Comparison of ENCODE assay signal across 7 cellular contexts in genomic region chr13:99606322-99607089, GRCh38. TPM values are rescaled to one million over a fixed set of nuclear protein-coding genes. Genes with fewer than 3 reads are reported as not detected.
DNase-seq lines count a peak whose midpoint lies in the region; ATAC-seq, FAIRE-seq and TF ChIP-seq lines count a peak whose summit lies in the region.

CLYBL (plus strand) TSS chr13:99606690.

- H4K20me1 ChIP-seq in astrocyte (ENCODE audit: insufficient read depth, low read length): no peaks in the 10 kb centered on the region

- H3K27ac ChIP-seq in astrocyte (ENCODE audit: low read depth, low read length): peak within 1 kb of the TSS; percentile 55

- no peaks in the 10 kb centered on the region for H3K9me3 Mint-ChIP-seq in T-helper 2 cell treated with Interferon-gamma antibody and Interleukin-4, amounts not matched to agents 5 μg/mL and 100 μg/mL, for 36 hours
- H3K9me3 Mint-ChIP-seq in astrocyte (ENCODE audit: unreplicated experiment): no peaks in the 10 kb centered on the region

- H3K79me2 ChIP-seq in astrocyte (ENCODE audit: insufficient read depth, low read length): no peaks in the 10 kb centered on the region

- peaks cover 6% of the 10 kb centered on the region for H3K4me1 ChIP-seq in astrocyte (ENCODE audit: insufficient read depth, low read length)

- H3K4me1 Mint-ChIP-seq in T-helper 2 cell treated with Interferon-gamma antibody and Interleukin-4, amounts not matched to agents 5 μg/mL and 100 μg/mL, for 36 hours (ENCODE audit: low read depth): peaks cover 21% of the 10 kb centered on the region
- peaks cover 5% of the 10 kb centered on the region for H3K4me1 Mint-ChIP-seq in astrocyte (ENCODE audit: low read depth, unreplicated experiment)

- H3K27me3 ChIP-seq in astrocyte (ENCODE audit: insufficient read depth, low read length): no peaks in the 10 kb centered on the region

- DNase-seq in GM13977 (ENCODE audit: low spot score) (peak; percentile 95), NCI-H1105 treated with DMSO at 0.1 percent for 48 hours (lab: John Stamatoyannopoulos, UW) (peak; percentile 61), astrocyte (ENCODE audit: low read depth) (peak; percentile 55), hepatic stellate cell (ENCODE audit: low spot score) (peak; percentile 76), retina (peak; percentile 82)
- DNase-seq in T-helper 2 cell treated with Interferon-gamma antibody and Interleukin-4, amounts not matched to agents 5 μg/mL and 100 μg/mL, for 36 hours (ENCODE audit: low spot score): peak; percentile 83

- peak within 1 kb of the TSS; percentile 78 for H3K4me3 ChIP-seq in astrocyte (ENCODE audit: insufficient read depth, low read depth, low read length)

- no peaks in the 10 kb centered on the region for H3K36me3 ChIP-seq in astrocyte (ENCODE audit: insufficient read depth, low read length)

- in situ Hi-C loops in GM13977 (cut with MboI; ENCODE audit: low pct_unique_long_range_greater_than_20kb, low sequenced_read_pairs, unreplicated experiment): no loop called here

- FAIRE-seq in astrocyte (lab: Jason Lieb, UNC): no peak

- H3K36me3 Mint-ChIP-seq in T-helper 2 cell treated with Interferon-gamma antibody and Interleukin-4, amounts not matched to agents 5 μg/mL and 100 μg/mL, for 36 hours (ENCODE audit: low read depth): no peaks in the 10 kb centered on the region
- H3K36me3 Mint-ChIP-seq in astrocyte (ENCODE audit: low read depth, unreplicated experiment): no peaks in the 10 kb centered on the region

- peak within 1 kb of the TSS; percentile 90 for H3K27ac Mint-ChIP-seq in T-helper 2 cell treated with Interferon-gamma antibody and Interleukin-4, amounts not matched to agents 5 μg/mL and 100 μg/mL, for 36 hours
- peak within 1 kb of the TSS; percentile 55 for H3K27ac Mint-ChIP-seq in astrocyte (ENCODE audit: unreplicated experiment)

- peaks cover 14% of the 10 kb centered on the region for H3K27me3 Mint-ChIP-seq in T-helper 2 cell treated with Interferon-gamma antibody and Interleukin-4, amounts not matched to agents 5 μg/mL and 100 μg/mL, for 36 hours (ENCODE audit: low read depth)
- peaks cover 11% of the 10 kb centered on the region for H3K27me3 Mint-ChIP-seq in astrocyte (ENCODE audit: low read depth, unreplicated experiment)

- peak within 1 kb of the TSS; percentile 98 for H3K4me2 ChIP-seq in astrocyte (ENCODE audit: low read length)

- peak within 1 kb of the TSS; percentile 87 for H3K4me3 Mint-ChIP-seq in T-helper 2 cell treated with Interferon-gamma antibody and Interleukin-4, amounts not matched to agents 5 μg/mL and 100 μg/mL, for 36 hours
- peak within 1 kb of the TSS; percentile 84 for H3K4me3 Mint-ChIP-seq in astrocyte (ENCODE audit: unreplicated experiment)

- H3K9ac ChIP-seq in astrocyte (ENCODE audit: low read length): peak within 1 kb of the TSS; percentile 80

- peak; percentile 80 for ATAC-seq in HG02678 (IDR thresholded peaks at IDR 0.05; ENCODE audit: unreplicated experiment)

- peak within 1 kb of the TSS; percentile 95 for H2AFZ ChIP-seq in astrocyte (ENCODE audit: low read depth, low read length)

- TF ChIP-seq CTCF in GM13977 (IDR thresholded peaks at IDR 0.05; ENCODE audit: extremely low read depth, insufficient read depth, missing control alignments) (peak; percentile 1), astrocyte (IDR thresholded peaks at IDR 0.05; ENCODE audit: insufficient read depth, low read depth, low read length) (no peak)

- no peaks in the 10 kb centered on the region for H3K9me3 ChIP-seq in astrocyte (ENCODE audit: insufficient read depth, low read depth, low read length)

RNA-seq across cellular contexts. Expression of gene CLYBL, which starts in this region (rescaled TPM):
- 3.2 and 3.6 TPM in 2 replicates for total RNA-seq in astrocyte

Comparison
In these comparisons a context has a peak if more than half of its experiments do, and no peak if none do; other contexts are left out.
1. Peak in every context shown above with its lines: DNase-seq, ATAC-seq, H3K4me3 ChIP-seq and H3K27ac ChIP-seq.